Comparison of ENCODE assay signal across 8 cellular contexts in the genomic region with DNA sequence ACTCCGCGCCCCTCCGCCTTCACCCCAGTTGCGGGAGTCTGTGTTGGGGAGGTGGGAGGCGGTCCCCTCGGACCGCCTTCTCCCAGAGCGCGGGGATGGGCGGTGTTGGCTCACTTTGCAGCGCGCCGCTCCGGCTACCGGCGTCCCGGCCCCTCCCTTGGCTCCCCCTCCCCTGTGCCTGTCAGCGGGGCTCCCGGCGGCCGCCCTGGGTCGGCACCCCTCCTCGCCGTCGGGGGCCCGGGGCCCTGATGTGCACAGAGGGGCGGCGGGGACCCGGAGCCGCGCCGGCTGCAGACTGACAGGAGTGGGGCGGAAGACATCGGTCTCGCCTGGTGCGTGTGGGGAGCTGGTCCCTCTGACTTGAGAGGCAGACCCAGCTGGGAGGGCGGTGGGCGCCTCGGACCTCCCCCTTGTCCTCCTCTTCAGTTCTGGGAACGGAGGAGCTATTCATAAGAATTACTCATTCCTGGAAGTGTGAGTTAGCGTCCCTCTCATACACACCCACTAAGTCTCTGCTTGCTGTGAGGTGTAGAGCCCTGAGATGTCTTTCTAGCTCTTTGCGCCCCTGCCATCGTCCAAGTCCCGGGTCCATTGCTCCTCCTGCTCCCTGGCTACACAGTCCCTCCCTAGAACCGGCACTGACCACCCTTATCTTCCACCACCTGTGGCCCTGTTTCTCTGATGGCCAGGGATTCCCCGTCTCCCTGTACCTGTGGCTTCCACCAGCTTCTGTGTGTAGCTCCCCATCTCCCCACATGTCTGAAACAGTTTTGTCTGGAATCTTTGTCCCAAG. TPM values are rescaled to one million over a fixed set of nuclear protein-coding genes. Genes with fewer than 3 reads are reported as not detected.
A peak's percentile ranks its signal among the peaks of the same experiment; 100 is the strongest.
DNase-seq lines count a peak whose midpoint lies in the region; ATAC-seq and TF ChIP-seq lines count a peak whose summit lies in the region.

No MANE protein-coding gene starts in this region.

- no peaks in the 10 kb centered on the region for H3K36me3 Mint-ChIP-seq in activated T-cell treated with anti-CD3 and anti-CD28 coated beads, Interleukin-2, amount 50 U/mL, for 4 hours (ENCODE audit: insufficient read depth)

- peaks cover 8% of the 10 kb centered on the region for H3K4me1 ChIP-seq in parathyroid adenoma

- H3K27ac ChIP-seq in parathyroid adenoma: no peak overlapping the region

- H3K9me3 Mint-ChIP-seq in activated T-cell treated with anti-CD3 and anti-CD28 coated beads, Interleukin-2, amount 50 U/mL, for 4 hours: no peaks in the 10 kb centered on the region

- peak overlapping the region; percentile 77 for H3K4me3 ChIP-seq in parathyroid adenoma (ENCODE audit: low read depth, low read length)

- intact Hi-C loops in head of caudate nucleus (cut with DNase I): no loop called here

- H3K4me3 Mint-ChIP-seq in activated T-cell treated with anti-CD3 and anti-CD28 coated beads, Interleukin-2, amount 50 U/mL, for 4 hours: peak overlapping the region; percentile 67

- peaks cover 19% of the 10 kb centered on the region for H3K79me2 ChIP-seq in parathyroid adenoma

- peak overlapping the region; percentile 92 for H2AFZ ChIP-seq in parathyroid adenoma

- H3K9ac ChIP-seq in parathyroid adenoma: no peak overlapping the region

- peaks cover 14% of the 10 kb centered on the region for H3K4me1 Mint-ChIP-seq in activated T-cell treated with anti-CD3 and anti-CD28 coated beads, Interleukin-2, amount 50 U/mL, for 4 hours (ENCODE audit: low read depth)

- TF ChIP-seq CTCF in parathyroid adenoma (IDR thresholded peaks at IDR 0.05): peak; percentile 1

- no peak for DNase-seq in activated CD4-positive, CD25-positive, alpha-beta regulatory T cell treated with anti-CD3 and anti-CD28 coated beads, Interleukin-2, amount 50 U/mL, for 72 hours
- no peak for DNase-seq in activated T-cell treated with anti-CD3 and anti-CD28 coated beads, Interleukin-2, amount 50 U/mL, for 4 hours
- DNase-seq in head of caudate nucleus: peak in 23 of 42 donors; percentile 9 to 63 (median 30)
- no peak for DNase-seq in NCI-H526 (lab: John Stamatoyannopoulos, UW)
- no peak for DNase-seq in COLO829 (ENCODE audit: low spot score)

- no peaks in the 10 kb centered on the region for H3K36me3 ChIP-seq in parathyroid adenoma (ENCODE audit: control insufficient read depth, insufficient read depth, low read length)

- peak; percentile 19 for ATAC-seq in activated CD4-positive, CD25-positive, alpha-beta regulatory T cell treated with anti-CD3 and anti-CD28 coated beads, Interleukin-2, amount 50 U/mL, for 24 hours
- peak; percentile 35 to 37 for ATAC-seq in activated T-cell treated with anti-CD3 and anti-CD28 coated beads, Interleukin-2, amount 50 U/mL, for 4 hours
- no peak for ATAC-seq in HG03196 (IDR thresholded peaks at IDR 0.05; ENCODE audit: unreplicated experiment)

- H3K27me3 ChIP-seq in parathyroid adenoma (ENCODE audit: control insufficient read depth, insufficient read depth, low read length): no peaks in the 10 kb centered on the region

- no peaks in the 10 kb centered on the region for H3K9me3 ChIP-seq in parathyroid adenoma (ENCODE audit: control insufficient read depth, low read length)

- H3K4me2 ChIP-seq in parathyroid adenoma (ENCODE audit: low read length): peak overlapping the region; percentile 96

- H3K27me3 Mint-ChIP-seq in activated T-cell treated with anti-CD3 and anti-CD28 coated beads, Interleukin-2, amount 50 U/mL, for 4 hours (ENCODE audit: low read depth): peaks cover 22% of the 10 kb centered on the region

RNA-seq across cellular contexts. Expression of a gene that starts 1.0 kb away (rescaled TPM):
- total RNA-seq in activated T-cell treated with anti-CD3 and anti-CD28 coated beads, Interleukin-2, amount 50 U/mL, for 4 hours: 1 to 10 TPM; 1.1 to 1.5 (median 1.4) TPM

RNA-seq across cellular contexts. Expression of a gene that starts 42.3 kb away (rescaled TPM):
- total RNA-seq in activated T-cell treated with anti-CD3 and anti-CD28 coated beads, Interleukin-2, amount 50 U/mL, for 4 hours: not detected

Comparison
In these comparisons a context has a peak if more than half of its experiments do, and no peak if none do; other contexts are left out.
1. DNase-seq: peak in head of caudate nucleus (23 of 42); none in activated CD4-positive, CD25-positive, alpha-beta regulatory T cell treated with anti-CD3 and anti-CD28 coated beads, Interleukin-2, amount 50 U/mL, for 72 hours (single experiment), activated T-cell treated with anti-CD3 and anti-CD28 coated beads, Interleukin-2, amount 50 U/mL, for 4 hours (single experiment), NCI-H526 (0 of 2) and COLO829 (single experiment).